ENCODE assay signal across 1 cellular context in the genomic region with DNA sequence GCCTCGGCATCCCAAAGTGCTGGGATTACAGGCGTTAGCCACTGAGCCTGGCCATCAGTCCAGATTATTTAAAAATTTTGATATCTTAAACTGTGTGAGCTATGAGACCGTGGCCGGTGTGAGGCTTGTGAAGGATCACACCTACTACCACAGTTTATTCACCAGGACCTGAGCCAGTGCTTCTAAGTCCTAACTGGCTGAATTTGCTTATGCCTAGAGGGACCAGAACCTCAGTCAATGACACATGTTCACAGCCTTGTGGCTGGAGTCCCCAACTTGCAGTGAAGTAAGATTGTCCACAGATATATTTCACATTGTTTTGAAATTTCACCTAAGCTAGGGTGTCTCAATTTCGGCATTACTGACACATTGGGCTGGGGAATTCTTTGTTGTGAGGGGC. TPM values are rescaled to one million over a fixed set of nuclear protein-coding genes. Genes with fewer than 3 reads are reported as not detected.
"Had no signal": no experiment of that assay in that cellular context is flagged by ENCODE, and none has a peak within 500 bp of the region (broad histone marks: within the 10 kb centered on the region; RNA-seq: fewer than 3 reads in every experiment).

No MANE protein-coding gene starts in this region.

RNA-seq across cellular contexts. Expression of a gene that starts 37.0 kb away (rescaled TPM):
- total RNA-seq: body of pancreas had no signal
